ENCODE assay signal across 19 cellular contexts in genomic region chr15:80012060-80012726, GRCh38. TPM values are rescaled to one million over a fixed set of nuclear protein-coding genes. Genes with fewer than 3 reads are reported as not detected.
DNase-seq lines count a peak whose midpoint lies in the region; ATAC-seq and TF ChIP-seq lines count a peak whose summit lies in the region.
"Had no signal": no experiment of that assay in that cellular context is flagged by ENCODE, and none has a peak within 500 bp of the region (broad histone marks: within the 10 kb centered on the region; RNA-seq: fewer than 3 reads in every experiment).

No MANE protein-coding gene starts in this region.

- no peak overlapping the region for H3K27ac Mint-ChIP-seq in Caco-2 (ENCODE audit: unreplicated experiment)
- no peak overlapping the region for H3K27ac Mint-ChIP-seq in activated T-helper 1 cell treated with anti-CD3 and anti-CD28 coated beads, Interleukin-12 subunit alpha, Interleukin-12 subunit beta, Interleukin-2, Interleukin-4 antibody, amounts not matched to agents 30 ng/mL and 10 ng/mL and 1 ng/mL, durations not matched to agents 14 hours and 24 hours and 36 hours
- H3K27ac Mint-ChIP-seq: CD8-positive, alpha-beta memory T cell; T-cell had no signal

- H3K9ac ChIP-seq in SK-N-SH (no peak overlapping the region), OCI-LY1 (ENCODE audit: low read length) (peak overlapping the region; percentile 11; the same call in 1 of the 2 replicates)
- H3K9ac ChIP-seq: BLaER1 treated with 17β-estradiol and CSF1 and Interleukin-3, amounts not matched to agents 10 nM and 100 nM had no signal

- intact Hi-C loops in Caco-2 (cut with micrococcal nuclease; ENCODE audit: unreplicated experiment) = no loop called here
- intact Hi-C loops in activated T-helper 1 cell treated with anti-CD3 and anti-CD28 coated beads, Interleukin-12 subunit alpha, Interleukin-12 subunit beta, Interleukin-2, Interleukin-4 antibody, amounts not matched to agents 30 ng/mL and 10 ng/mL and 1 ng/mL, durations not matched to agents 14 hours and 24 hours and 36 hours (cut with micrococcal nuclease) = loop anchor here (5.0 kb wide), 1 partner anchor 50 kb away; no protein-coding TSS in a partner anchor

- H3K4me1 ChIP-seq in SK-N-SH (ENCODE audit: control insufficient read depth in 1 of 2, insufficient read depth in 2 of 2, low read depth in 1 of 2, low read length in 1 of 2) = peaks cover 0 to 4% of the 10 kb centered on the region in 2 experiments; a peak in 1 of 4 replicates
- peaks cover 54% of the 10 kb centered on the region for H3K4me1 ChIP-seq in OCI-LY1 (ENCODE audit: insufficient read depth, low read length, severe bottlenecking)
- no peaks in the 10 kb centered on the region for H3K4me1 ChIP-seq in Caco-2

- H3K9me2 ChIP-seq in SK-N-SH (no peaks in the 10 kb centered on the region), OCI-LY1 (ENCODE audit: low read depth, low read length) (no peaks in the 10 kb centered on the region)

- ATAC-seq in SK-N-SH treated with all-trans-retinoic acid at 6 μM for 48 hours (no peak), GM18502 (IDR thresholded peaks at IDR 0.05; ENCODE audit: poor library complexity, unreplicated experiment) (no peak)
- ATAC-seq: PC-3, T-cell had no signal

- TF ChIP-seq RAD21 in SK-N-SH (IDR thresholded peaks at IDR 0.05; ENCODE audit: low read length) = no peak

- H3K79me2 ChIP-seq in SK-N-SH (ENCODE audit: insufficient read depth) (no peaks in the 10 kb centered on the region), OCI-LY1 (ENCODE audit: insufficient read depth, low read length) (no peaks in the 10 kb centered on the region)

- H3K27me3 ChIP-seq in SK-N-SH (ENCODE audit: insufficient read depth) (no peaks in the 10 kb centered on the region), OCI-LY1 (ENCODE audit: insufficient read depth, low read length) (no peaks in the 10 kb centered on the region), Caco-2 (replicated peaks; ENCODE audit: control insufficient read depth, insufficient read depth, low read length) (no peaks in the 10 kb centered on the region)
- H3K27me3 ChIP-seq: BLaER1 treated with 17β-estradiol and CSF1 and Interleukin-3, amounts not matched to agents 10 nM and 100 nM had no signal

- H3K36me3 ChIP-seq in SK-N-SH (replicated peaks in 1 of 2; ENCODE audit: control insufficient read depth in 1 of 2, insufficient read depth in 2 of 2, low read length in 1 of 2) (no peaks in the 10 kb centered on the region), OCI-LY1 (ENCODE audit: insufficient read depth, low read length) (no peaks in the 10 kb centered on the region), Caco-2 (ENCODE audit: control insufficient read depth, insufficient read depth, low read length) (no peaks in the 10 kb centered on the region)
- H3K36me3 ChIP-seq: BLaER1 treated with 17β-estradiol and CSF1 and Interleukin-3, amounts not matched to agents 10 nM and 100 nM had no signal

- no peak overlapping the region for H3K27ac ChIP-seq in SK-N-SH (ENCODE audit: low read depth in 2 of 2, low read length in 1 of 2)
- H3K27ac ChIP-seq in OCI-LY1 (ENCODE audit: low read depth, low read length, poor library complexity, severe bottlenecking) = peak overlapping the region; percentile 90

- no peaks in the 10 kb centered on the region for H3K9me3 ChIP-seq in SK-N-SH
- peaks cover 8% of the 10 kb centered on the region for H3K9me3 ChIP-seq in OCI-LY1 (ENCODE audit: low read length)
- H3K9me3 ChIP-seq in Caco-2 = no peaks in the 10 kb centered on the region

- DNase-seq in SK-N-SH (no peak), foreskin melanocyte (peak; percentile 37), RKO (ENCODE audit: low spot score) (no peak), Caco-2 (no peak)
- DNase-seq in activated T-helper 1 cell treated with anti-CD3 and anti-CD28 coated beads, Interleukin-12 subunit alpha, Interleukin-12 subunit beta, Interleukin-2, Interleukin-4 antibody, amounts not matched to agents 30 ng/mL and 10 ng/mL and 1 ng/mL, durations not matched to agents 14 hours and 24 hours and 36 hours (ENCODE audit: low spot score) = no peak
- DNase-seq: CD8-positive, alpha-beta memory T cell; DMS79 treated with DMSO at 0.1 percent for 48 hours; H7; NCI-H1048; NCI-H1436 treated with DMSO at 0.1 percent for 48 hours; NCI-H2081 treated with DMSO at 0.1 percent for 48 hours; NCI-H524; PC-3; T-cell had no signal

- no TSS peak for BruUV-seq in Caco-2 (replicated peaks; lab: Mats Ljungman, UMichigan)

- TF ChIP-seq EP300 in SK-N-SH (IDR thresholded peaks at IDR 0.05; ENCODE audit: borderline replicate concordance in 1 of 2, low read depth in 1 of 2, low read length in 1 of 2) = no peak

- 82% methylated on average over 6 of the region's 6 CpGs for WGBS in SK-N-SH (ENCODE audit: low lambda C conversion rate)

- CTCF ChIA-PET in SK-N-SH (lab: Yijun Ruan, JAX) = interaction anchor here (0.6 kb wide), 1 partner anchor 16 kb away, joined by 3 read pairs; no protein-coding TSS in a partner anchor
- CTCF ChIA-PET in Caco-2 (lab: Charles Lee) = no interaction called here

- no peak overlapping the region for H3K4me2 ChIP-seq in SK-N-SH
- H3K4me2 ChIP-seq in OCI-LY1 (ENCODE audit: low read length) = peak overlapping the region; percentile 39

- H3K36me3 Mint-ChIP-seq in Caco-2 (ENCODE audit: insufficient read depth, unreplicated experiment) = no peaks in the 10 kb centered on the region
- H3K36me3 Mint-ChIP-seq in activated T-helper 1 cell treated with anti-CD3 and anti-CD28 coated beads, Interleukin-12 subunit alpha, Interleukin-12 subunit beta, Interleukin-2, Interleukin-4 antibody, amounts not matched to agents 30 ng/mL and 10 ng/mL and 1 ng/mL, durations not matched to agents 14 hours and 24 hours and 36 hours (ENCODE audit: low read depth) = no peaks in the 10 kb centered on the region
- H3K36me3 Mint-ChIP-seq: CD8-positive, alpha-beta memory T cell; T-cell had no signal

- H4K20me1 ChIP-seq in SK-N-SH (ENCODE audit: insufficient read depth) (no peaks in the 10 kb centered on the region), OCI-LY1 (ENCODE audit: insufficient read depth, low read length) (no peaks in the 10 kb centered on the region)
- H4K20me1 ChIP-seq: BLaER1 treated with 17β-estradiol and CSF1 and Interleukin-3, amounts not matched to agents 10 nM and 100 nM had no signal

- POLR2A ChIA-PET in SK-N-SH (lab: Yijun Ruan, JAX) (no interaction called here), Caco-2 (lab: Charles Lee) (no interaction called here)

- H3K4me3 ChIP-seq in SK-N-SH (ENCODE audit: low read depth in 2 of 2, low read length in 1 of 2) (no peak overlapping the region), OCI-LY1 (ENCODE audit: low read depth, low read length, poor library complexity, severe bottlenecking) (no peak overlapping the region), Caco-2 (ENCODE audit: low read depth, low read length) (no peak overlapping the region)
- H3K4me3 ChIP-seq: BLaER1 treated with 17β-estradiol and CSF1 and Interleukin-3, amounts not matched to agents 10 nM and 100 nM had no signal

- TF ChIP-seq CTCF in SK-N-SH (IDR thresholded peaks at IDR 0.05) (no peak), OCI-LY1 (IDR thresholded peaks at IDR 0.05; ENCODE audit: low read length) (no peak), Caco-2 (IDR thresholded peaks at IDR 0.05; ENCODE audit: insufficient read depth in 1 of 2, low read depth in 1 of 2, low read length in 1 of 2, severe bottlenecking in 1 of 2, unreplicated experiment in 1 of 2) (no peak)

- no peaks in the 10 kb centered on the region for H3K4me1 Mint-ChIP-seq in Caco-2 (ENCODE audit: low read depth, unreplicated experiment)
- H3K4me1 Mint-ChIP-seq in activated T-helper 1 cell treated with anti-CD3 and anti-CD28 coated beads, Interleukin-12 subunit alpha, Interleukin-12 subunit beta, Interleukin-2, Interleukin-4 antibody, amounts not matched to agents 30 ng/mL and 10 ng/mL and 1 ng/mL, durations not matched to agents 14 hours and 24 hours and 36 hours (ENCODE audit: low read depth) = no peaks in the 10 kb centered on the region
- H3K4me1 Mint-ChIP-seq: CD8-positive, alpha-beta memory T cell; T-cell had no signal

- no peak overlapping the region for H3K4me3 Mint-ChIP-seq in Caco-2 (ENCODE audit: unreplicated experiment)
- no peak overlapping the region for H3K4me3 Mint-ChIP-seq in activated T-helper 1 cell treated with anti-CD3 and anti-CD28 coated beads, Interleukin-12 subunit alpha, Interleukin-12 subunit beta, Interleukin-2, Interleukin-4 antibody, amounts not matched to agents 30 ng/mL and 10 ng/mL and 1 ng/mL, durations not matched to agents 14 hours and 24 hours and 36 hours
- H3K4me3 Mint-ChIP-seq: CD8-positive, alpha-beta memory T cell; T-cell had no signal

- no peaks in the 10 kb centered on the region for H3K27me3 Mint-ChIP-seq in Caco-2 (ENCODE audit: insufficient read depth, unreplicated experiment)
- no peaks in the 10 kb centered on the region for H3K27me3 Mint-ChIP-seq in activated T-helper 1 cell treated with anti-CD3 and anti-CD28 coated beads, Interleukin-12 subunit alpha, Interleukin-12 subunit beta, Interleukin-2, Interleukin-4 antibody, amounts not matched to agents 30 ng/mL and 10 ng/mL and 1 ng/mL, durations not matched to agents 14 hours and 24 hours and 36 hours (ENCODE audit: insufficient read depth)
- H3K27me3 Mint-ChIP-seq: CD8-positive, alpha-beta memory T cell; T-cell had no signal

- peaks cover 5% of the 10 kb centered on the region for H3F3A ChIP-seq in SK-N-SH (replicated peaks; ENCODE audit: insufficient read depth)
- peaks cover 10% of the 10 kb centered on the region; the same call in 1 of the 2 replicates for H3F3A ChIP-seq in OCI-LY1 (ENCODE audit: insufficient read depth, low read length)

- H3K9me3 Mint-ChIP-seq in Caco-2 (ENCODE audit: unreplicated experiment) = no peaks in the 10 kb centered on the region
- H3K9me3 Mint-ChIP-seq in activated T-helper 1 cell treated with anti-CD3 and anti-CD28 coated beads, Interleukin-12 subunit alpha, Interleukin-12 subunit beta, Interleukin-2, Interleukin-4 antibody, amounts not matched to agents 30 ng/mL and 10 ng/mL and 1 ng/mL, durations not matched to agents 14 hours and 24 hours and 36 hours = no peaks in the 10 kb centered on the region
- H3K9me3 Mint-ChIP-seq: CD8-positive, alpha-beta memory T cell; T-cell had no signal

- H2AFZ ChIP-seq in SK-N-SH (ENCODE audit: low read depth) = 0 out of 2 replicates have a peak overlapping the region, but pooled peaks have one; percentile 38
- peak overlapping the region; percentile 11; the same call in 1 of the 2 replicates for H2AFZ ChIP-seq in OCI-LY1 (ENCODE audit: low read length)

RNA-seq across cellular contexts. Expression of gene BCL2A1, which starts 41.2 kb away (rescaled TPM):
- polyA plus RNA-seq in SK-N-SH (2012; rRNA removed) = 0.08 and 0.16 TPM in 2 replicates
- 0.05 and 0.06 TPM in 2 replicates for polyA plus RNA-seq in SK-N-SH (2012; cell fraction: cytosol; rRNA removed)
- polyA plus RNA-seq in SK-N-SH (2012; cell fraction: nucleus; rRNA removed) = 0.11 TPM in 1 of 2 replicates, not detected in the other
- total RNA-seq in Caco-2 (2022) = not detected in 2 replicates
- total RNA-seq in activated T-helper 1 cell treated with anti-CD3 and anti-CD28 coated beads, Interleukin-12 subunit alpha, Interleukin-12 subunit beta, Interleukin-2, Interleukin-4 antibody, amounts not matched to agents 30 ng/mL and 10 ng/mL and 1 ng/mL, durations not matched to agents 14 hours and 24 hours and 36 hours = 91.8 and 95.0 TPM in 2 replicates
- total RNA-seq: A172, H7 had no signal

RNA-seq across cellular contexts. Expression of gene ZFAND6, which starts 47.3 kb away (rescaled TPM):
- 90.1 and 114 TPM in 2 replicates for polyA plus RNA-seq in SK-N-SH (2012; rRNA removed)
- 102 and 118 TPM in 2 replicates for polyA plus RNA-seq in SK-N-SH (2012; cell fraction: cytosol; rRNA removed)
- 25.1 and 65.9 TPM in 2 replicates for polyA plus RNA-seq in SK-N-SH (2012; cell fraction: nucleus; rRNA removed)
- total RNA-seq in Caco-2 (2022) = 40.5 and 44.7 TPM in 2 replicates
- total RNA-seq in activated T-helper 1 cell treated with anti-CD3 and anti-CD28 coated beads, Interleukin-12 subunit alpha, Interleukin-12 subunit beta, Interleukin-2, Interleukin-4 antibody, amounts not matched to agents 30 ng/mL and 10 ng/mL and 1 ng/mL, durations not matched to agents 14 hours and 24 hours and 36 hours = 43.3 and 50.3 TPM in 2 replicates

Comparison
In these comparisons a context has a peak if more than half of its experiments do, and no peak if none do; other contexts are left out.
1. RNA of gene BCL2A1, which starts 41.2 kb away (total RNA-seq): 91.8 to 95.0 TPM in activated T-helper 1 cell treated with anti-CD3 and anti-CD28 coated beads, Interleukin-12 subunit alpha, Interleukin-12 subunit beta, Interleukin-2, Interleukin-4 antibody, amounts not matched to agents 30 ng/mL and 10 ng/mL and 1 ng/mL, durations not matched to agents 14 hours and 24 hours and 36 hours; not detected in Caco-2; every median in the first group is over 10 times any median in the second.